In the genomic region with DNA sequence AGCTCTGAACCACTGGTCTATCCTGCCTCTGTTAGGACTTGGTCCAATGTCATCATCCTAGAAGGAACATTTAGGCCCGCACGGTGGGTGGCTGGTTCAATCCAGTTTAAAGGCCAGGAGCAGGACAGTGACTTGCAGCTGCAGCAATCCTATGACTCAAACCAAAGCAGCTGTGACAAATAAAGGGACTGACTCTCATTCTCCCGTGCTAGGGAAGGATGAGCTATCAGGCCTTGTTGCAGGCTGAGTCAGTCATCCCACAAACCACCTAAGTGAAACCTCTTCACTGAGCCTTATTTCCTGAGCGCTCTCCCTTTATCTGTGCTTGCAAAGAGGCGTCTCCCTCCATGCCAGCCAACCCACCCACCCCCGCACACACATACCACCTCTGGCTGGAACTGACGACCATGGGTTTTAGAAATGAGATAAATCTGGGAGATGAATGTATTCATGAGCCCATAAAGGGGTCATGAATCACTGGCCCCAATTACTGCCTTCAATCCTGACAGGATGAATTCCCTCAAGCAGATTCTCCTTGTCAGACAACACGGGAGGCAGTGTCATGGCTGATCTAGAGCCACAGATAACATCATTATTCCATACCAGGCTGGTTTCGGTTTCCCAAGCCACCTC, we compare ENCODE assay signal across 9 cellular contexts.
DNase-seq lines count a peak whose midpoint lies in the region; ATAC-seq and TF ChIP-seq lines count a peak whose summit lies in the region.
"Had no signal": no experiment of that assay in that cellular context is flagged by ENCODE, and none has a peak within 500 bp of the region (broad histone marks: within the 10 kb centered on the region; RNA-seq: fewer than 3 reads in every experiment).

No MANE protein-coding gene starts in this region.

- peaks cover 5 to 16% (median 14%) of the 10 kb centered on the region in 4 donors for H3K4me1 ChIP-seq in esophagus muscularis mucosa

- no peaks in the 10 kb centered on the region for H3K9me3 ChIP-seq in esophagus muscularis mucosa

- DNase-seq in activated T-cell treated with anti-CD3 and anti-CD28 coated beads for 24 hours (ENCODE audit: low read depth) (peak; percentile 30), activated T-cell treated with anti-CD3 and anti-CD28 coated beads for 4 hours (no peak), SW480 (ENCODE audit: low spot score) (peak; percentile 87), foreskin melanocyte (peak; percentile 63), stromal cell of bone marrow (ENCODE audit: low read depth) (peak; percentile 31), SHP77 treated with DMSO at 0.1 percent for 48 hours (lab: John Stamatoyannopoulos, UW) (no peak), esophagus muscularis mucosa (ENCODE audit: extremely low spot score) (no peak)
- DNase-seq: DND-41 had no signal

- TF ChIP-seq CTCF in esophagus muscularis mucosa (IDR thresholded peaks at IDR 0.05) = no peak

- no peak for TF ChIP-seq EP300 in esophagus muscularis mucosa (IDR thresholded peaks at IDR 0.05)

- H3K27me3 ChIP-seq in esophagus muscularis mucosa = peaks cover 0 to 13% (median 0%) of the 10 kb centered on the region in 4 donors

- H3K4me3 ChIP-seq in esophagus muscularis mucosa = no peak overlapping the region

- no peak overlapping the region for H3K27ac ChIP-seq in esophagus muscularis mucosa (replicated peaks in 1 of 4)

- WGBS in esophagus muscularis mucosa = 45% methylated on average over 9 of the region's 9 CpGs

- no peaks in the 10 kb centered on the region for H3K36me3 ChIP-seq in esophagus muscularis mucosa

- ATAC-seq in GM18867 (IDR thresholded peaks at IDR 0.05; ENCODE audit: unreplicated experiment) = no peak

- TF ChIP-seq POLR2A in esophagus muscularis mucosa (IDR thresholded peaks at IDR 0.05; ENCODE audit: low read depth) = no peak

- intact Hi-C loops in esophagus muscularis mucosa (cut with DNase I) = no loop called here

Comparison
In these comparisons a context has a peak if more than half of its experiments do, and no peak if none do; other contexts are left out.
1. DNase-seq: peak in activated T-cell treated with anti-CD3 and anti-CD28 coated beads for 24 hours (single experiment), SW480 (single experiment), foreskin melanocyte (single experiment) and stromal cell of bone marrow (single experiment); none in activated T-cell treated with anti-CD3 and anti-CD28 coated beads for 4 hours (single experiment), SHP77 treated with DMSO at 0.1 percent for 48 hours (single experiment) and esophagus muscularis mucosa (single experiment).